21 cellular contexts compared by ENCODE assay signal in genomic region chr18:23399067-23399466, GRCh38.
"Had no signal": no experiment of that assay in that cellular context is flagged by ENCODE, and none has a peak within 500 bp of the region (broad histone marks: within the 10 kb centered on the region; RNA-seq: fewer than 3 reads in every experiment).

No MANE protein-coding gene starts in this region.

- H3K27me3 Mint-ChIP-seq: activated CD8-positive, alpha-beta T cell treated with anti-CD3 and anti-CD28 coated beads for 36 hours; activated naive CD4-positive, alpha-beta T cell treated with anti-CD3 and anti-CD28 coated beads, Interleukin-2, amount 10 ng/mL, durations not matched to agents 7 days and 5 days; activated naive CD8-positive, alpha-beta T cell treated with anti-CD3 and anti-CD28 coated beads for 36 hours; T-helper 17 cell had no signal

- H3K27ac Mint-ChIP-seq: activated CD8-positive, alpha-beta T cell treated with anti-CD3 and anti-CD28 coated beads for 36 hours; activated naive CD4-positive, alpha-beta T cell treated with anti-CD3 and anti-CD28 coated beads, Interleukin-2, amount 10 ng/mL, durations not matched to agents 7 days and 5 days; activated naive CD8-positive, alpha-beta T cell treated with anti-CD3 and anti-CD28 coated beads for 36 hours; activated T-cell treated with anti-CD3 and anti-CD28 coated beads, Interleukin-2, amount 50 U/mL, for 72 hours; activated T-helper 2 cell treated with anti-CD3 and anti-CD28 coated beads, Interferon-gamma antibody, Interleukin-2, Interleukin-4, amounts not matched to agents 10 μg/mL and 5 μg/mL and 100 μg/mL, durations not matched to agents 14 hours and 24 hours and 36 hours; T-helper 17 cell had no signal

- H3K9me3 Mint-ChIP-seq: activated CD8-positive, alpha-beta T cell treated with anti-CD3 and anti-CD28 coated beads for 36 hours; activated naive CD4-positive, alpha-beta T cell treated with anti-CD3 and anti-CD28 coated beads, Interleukin-2, amount 10 ng/mL, durations not matched to agents 7 days and 5 days; activated naive CD8-positive, alpha-beta T cell treated with anti-CD3 and anti-CD28 coated beads for 36 hours; activated T-helper 2 cell treated with anti-CD3 and anti-CD28 coated beads, Interferon-gamma antibody, Interleukin-2, Interleukin-4, amounts not matched to agents 10 μg/mL and 5 μg/mL and 100 μg/mL, durations not matched to agents 14 hours and 24 hours and 36 hours had no signal

- H3K9me3 ChIP-seq: adrenal gland had no signal

- DNase-seq: activated CD4-positive, CD25-positive, alpha-beta regulatory T cell; activated CD8-positive, alpha-beta memory T cell treated with anti-CD3 and anti-CD28 coated beads, Interleukin-2, amount 50 U/mL, for 4 hours; activated CD8-positive, alpha-beta T cell treated with anti-CD3 and anti-CD28 coated beads for 36 hours; activated gamma-delta T cell treated with Interleukin-2 at 50 U/mL for 16 hours; activated naive CD4-positive, alpha-beta T cell treated with anti-CD3 and anti-CD28 coated beads, Interleukin-2, amount 10 ng/mL, durations not matched to agents 7 days and 5 days; activated naive CD8-positive, alpha-beta T cell treated with anti-CD3 and anti-CD28 coated beads for 36 hours; activated T-cell treated with anti-CD3 and anti-CD28 coated beads, Interleukin-2, amount 50 U/mL, for 72 hours; adrenal gland; anterior cingulate cortex; Kasumi-1; NCI-H1105 treated with DMSO at 0.1 percent for 48 hours; NCI-H1436 treated with DMSO at 0.1 percent for 48 hours; NCI-H187; NCI-H2081; NCI-H446; NCI-H524; SIG-M5; T-helper 17 cell; T-helper 9 cell had no signal

- H3K4me3 Mint-ChIP-seq: activated CD8-positive, alpha-beta T cell treated with anti-CD3 and anti-CD28 coated beads for 36 hours; activated naive CD4-positive, alpha-beta T cell treated with anti-CD3 and anti-CD28 coated beads, Interleukin-2, amount 10 ng/mL, durations not matched to agents 7 days and 5 days; activated naive CD8-positive, alpha-beta T cell treated with anti-CD3 and anti-CD28 coated beads for 36 hours; activated T-cell treated with anti-CD3 and anti-CD28 coated beads, Interleukin-2, amount 50 U/mL, for 72 hours; T-helper 17 cell had no signal

- H3K27ac ChIP-seq: adrenal gland, VCaP had no signal

- H3K36me3 ChIP-seq: adrenal gland had no signal

- H3K27me3 ChIP-seq: adrenal gland had no signal

- H3K4me1 Mint-ChIP-seq: T-helper 17 cell had no signal

- H3K4me3 ChIP-seq: adrenal gland had no signal

- ATAC-seq: activated CD8-positive, alpha-beta T cell treated with anti-CD3 and anti-CD28 coated beads for 36 hours; activated T-cell treated with anti-CD3 and anti-CD28 coated beads, Interleukin-2, amount 50 U/mL, for 72 hours; T-helper 17 cell had no signal
